43 cellular contexts compared by ENCODE assay signal in the genomic region with DNA sequence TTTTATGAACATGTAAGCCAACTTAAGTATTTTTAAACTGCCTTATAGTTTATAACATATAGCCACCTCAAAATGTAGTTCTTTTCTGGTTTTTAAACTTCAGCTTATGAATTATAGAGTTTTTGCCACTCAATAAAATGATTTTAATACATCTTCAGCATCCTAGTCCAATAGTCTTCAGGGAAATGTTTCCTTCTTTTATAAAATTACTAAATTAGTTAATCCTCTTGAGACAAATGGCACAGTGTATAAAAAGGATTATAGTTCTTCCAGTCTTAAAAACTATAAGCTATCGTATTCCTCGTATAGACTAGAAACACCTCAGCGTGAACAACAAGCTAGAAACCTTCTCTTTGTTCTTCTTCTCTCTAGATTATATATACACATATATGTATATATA. TPM values are rescaled to one million over a fixed set of nuclear protein-coding genes. Genes with fewer than 3 reads are reported as not detected.
"Had no signal": no experiment of that assay in that cellular context is flagged by ENCODE, and none has a peak within 500 bp of the region (broad histone marks: within the 10 kb centered on the region; RNA-seq: fewer than 3 reads in every experiment).

A gene (plus strand): TSS at position 301 of the 400 bp plus-strand sequence. CDS start 2,679 bp downstream, outside the sequence.

- H3K4me3 Mint-ChIP-seq: activated naive CD4-positive, alpha-beta T cell treated with anti-CD3 and anti-CD28 coated beads for 36 hours; activated naive CD4-positive, alpha-beta T cell treated with anti-CD3 and anti-CD28 coated beads, Interleukin-2, amount 10 ng/mL, durations not matched to agents 7 days and 5 days; activated naive CD4-positive, alpha-beta T cell treated with anti-CD3 and anti-CD28 coated beads, Interleukin-2, amount 50 U/mL, for 24 hours; activated naive CD8-positive, alpha-beta T cell; activated naive CD8-positive, alpha-beta T cell treated with anti-CD3 and anti-CD28 coated beads for 36 hours; activated naive CD8-positive, alpha-beta T cell treated with anti-CD3 and anti-CD28 coated beads, Interleukin-2, amount 10 ng/mL, durations not matched to agents 7 days and 5 days; activated naive CD8-positive, alpha-beta T cell treated with anti-CD3 and anti-CD28 coated beads, Interleukin-2, amount 50 U/mL, for 24 hours; activated T-cell treated with anti-CD3 and anti-CD28 coated beads, Interleukin-2, amount 50 U/mL, for 24 hours; activated T-cell treated with anti-CD3 and anti-CD28 coated beads, Interleukin-2, amount 50 U/mL, for 4 hours; activated T-cell treated with anti-CD3 and anti-CD28 coated beads, Interleukin-2, amount 50 U/mL, for 72 hours; activated T-helper 1 cell treated with anti-CD3 and anti-CD28 coated beads, Interleukin-12 subunit alpha, Interleukin-12 subunit beta, Interleukin-2, Interleukin-4 antibody, amounts not matched to agents 30 ng/mL and 10 ng/mL and 1 ng/mL, durations not matched to agents 14 hours and 24 hours and 36 hours; activated T-helper 17 cell treated with anti-CD3 and anti-CD28 coated beads, Interleukin-2, amount 50 U/mL, for 72 hours; brain; central memory CD8-positive, alpha-beta T cell had no signal

- ATAC-seq: activated naive CD4-positive, alpha-beta T cell treated with anti-CD3 and anti-CD28 coated beads, Interleukin-2, amount 50 U/mL, for 72 hours; activated naive CD8-positive, alpha-beta T cell treated with anti-CD3 and anti-CD28 coated beads, Interleukin-2, amount 50 U/mL, for 24 hours; activated T-cell treated with anti-CD3 and anti-CD28 coated beads, Interleukin-2, amount 50 U/mL, for 4 hours; activated T-cell treated with anti-CD3 and anti-CD28 coated beads, Interleukin-2, amount 50 U/mL, for 72 hours; activated T-helper 17 cell treated with anti-CD3 and anti-CD28 coated beads, Interleukin-2, amount 50 U/mL, for 72 hours; body of pancreas had no signal

- H3K36me3 ChIP-seq: adrenal gland, ascending aorta, brain microvascular endothelial cell, breast epithelium, cardiac muscle cell had no signal

- H3K9me3 Mint-ChIP-seq: activated naive CD4-positive, alpha-beta T cell treated with anti-CD3 and anti-CD28 coated beads for 36 hours; activated naive CD4-positive, alpha-beta T cell treated with anti-CD3 and anti-CD28 coated beads, Interleukin-2, amount 10 ng/mL, durations not matched to agents 7 days and 5 days; activated naive CD4-positive, alpha-beta T cell treated with anti-CD3 and anti-CD28 coated beads, Interleukin-2, amount 50 U/mL, for 24 hours; activated naive CD4-positive, alpha-beta T cell treated with anti-CD3 and anti-CD28 coated beads, Interleukin-2, amount 50 U/mL, for 72 hours; activated naive CD8-positive, alpha-beta T cell treated with anti-CD3 and anti-CD28 coated beads for 36 hours; activated naive CD8-positive, alpha-beta T cell treated with anti-CD3 and anti-CD28 coated beads, Interleukin-2, amount 10 ng/mL, durations not matched to agents 7 days and 5 days; activated naive CD8-positive, alpha-beta T cell treated with anti-CD3 and anti-CD28 coated beads, Interleukin-2, amount 50 U/mL, for 24 hours; activated T-cell treated with anti-CD3 and anti-CD28 coated beads, Interleukin-2, amount 50 U/mL, for 24 hours; activated T-cell treated with anti-CD3 and anti-CD28 coated beads, Interleukin-2, amount 50 U/mL, for 4 hours; activated T-cell treated with anti-CD3 and anti-CD28 coated beads, Interleukin-2, amount 50 U/mL, for 72 hours; activated T-helper 1 cell treated with anti-CD3 and anti-CD28 coated beads, Interleukin-12 subunit alpha, Interleukin-12 subunit beta, Interleukin-2, Interleukin-4 antibody, amounts not matched to agents 30 ng/mL and 10 ng/mL and 1 ng/mL, durations not matched to agents 14 hours and 24 hours and 36 hours; activated T-helper 17 cell treated with anti-CD3 and anti-CD28 coated beads, Interleukin-2, amount 50 U/mL, for 72 hours; activated T-helper 2 cell treated with anti-CD3 and anti-CD28 coated beads, Interferon-gamma antibody, Interleukin-2, Interleukin-4, amounts not matched to agents 10 μg/mL and 5 μg/mL and 100 μg/mL, durations not matched to agents 14 hours and 24 hours and 36 hours; central memory CD8-positive, alpha-beta T cell had no signal

- H3K27ac ChIP-seq: adrenal gland, ascending aorta, body of pancreas, brain microvascular endothelial cell, breast epithelium, cardiac muscle cell had no signal

- H3K4me3 ChIP-seq: adrenal gland, ascending aorta, body of pancreas, breast epithelium, cardiac muscle cell had no signal

- H3K36me3 Mint-ChIP-seq: activated naive CD4-positive, alpha-beta T cell treated with anti-CD3 and anti-CD28 coated beads, Interleukin-2, amount 10 ng/mL, durations not matched to agents 7 days and 5 days; activated naive CD4-positive, alpha-beta T cell treated with anti-CD3 and anti-CD28 coated beads, Interleukin-2, amount 50 U/mL, for 24 hours; activated naive CD4-positive, alpha-beta T cell treated with anti-CD3 and anti-CD28 coated beads, Interleukin-2, amount 50 U/mL, for 72 hours; activated naive CD8-positive, alpha-beta T cell; activated naive CD8-positive, alpha-beta T cell treated with anti-CD3 and anti-CD28 coated beads for 36 hours; activated naive CD8-positive, alpha-beta T cell treated with anti-CD3 and anti-CD28 coated beads, Interleukin-2, amount 10 ng/mL, durations not matched to agents 7 days and 5 days; brain had no signal

- H3K27ac Mint-ChIP-seq: activated naive CD4-positive, alpha-beta T cell treated with anti-CD3 and anti-CD28 coated beads for 36 hours; activated naive CD4-positive, alpha-beta T cell treated with anti-CD3 and anti-CD28 coated beads, Interleukin-2, amount 10 ng/mL, durations not matched to agents 7 days and 5 days; activated naive CD4-positive, alpha-beta T cell treated with anti-CD3 and anti-CD28 coated beads, Interleukin-2, amount 50 U/mL, for 24 hours; activated naive CD4-positive, alpha-beta T cell treated with anti-CD3 and anti-CD28 coated beads, Interleukin-2, amount 50 U/mL, for 72 hours; activated naive CD8-positive, alpha-beta T cell; activated naive CD8-positive, alpha-beta T cell treated with anti-CD3 and anti-CD28 coated beads for 36 hours; activated naive CD8-positive, alpha-beta T cell treated with anti-CD3 and anti-CD28 coated beads, Interleukin-2, amount 10 ng/mL, durations not matched to agents 7 days and 5 days; activated naive CD8-positive, alpha-beta T cell treated with anti-CD3 and anti-CD28 coated beads, Interleukin-2, amount 50 U/mL, for 24 hours; activated T-cell treated with anti-CD3 and anti-CD28 coated beads, Interleukin-2, amount 50 U/mL, for 24 hours; activated T-cell treated with anti-CD3 and anti-CD28 coated beads, Interleukin-2, amount 50 U/mL, for 72 hours; activated T-helper 1 cell treated with anti-CD3 and anti-CD28 coated beads, Interleukin-12 subunit alpha, Interleukin-12 subunit beta, Interleukin-2, Interleukin-4 antibody, amounts not matched to agents 30 ng/mL and 10 ng/mL and 1 ng/mL, durations not matched to agents 14 hours and 24 hours and 36 hours; activated T-helper 17 cell treated with anti-CD3 and anti-CD28 coated beads, Interleukin-2, amount 50 U/mL, for 72 hours; activated T-helper 2 cell treated with anti-CD3 and anti-CD28 coated beads, Interferon-gamma antibody, Interleukin-2, Interleukin-4, amounts not matched to agents 10 μg/mL and 5 μg/mL and 100 μg/mL, durations not matched to agents 14 hours and 24 hours and 36 hours; brain had no signal

- H3K4me1 ChIP-seq: adrenal gland, ascending aorta, body of pancreas, breast epithelium had no signal

- DNase-seq: activated effector memory CD4-positive, alpha-beta T cell treated with anti-CD3 and anti-CD28 coated beads, Interleukin-2, amount 50 U/mL, for 16 hours; activated effector memory CD4-positive, alpha-beta T cell treated with Interleukin-2 at 50 U/mL for 16 hours; activated gamma-delta T cell; activated gamma-delta T cell treated with Interleukin-2 at 50 U/mL for 16 hours; activated naive CD4-positive, alpha-beta T cell; activated naive CD4-positive, alpha-beta T cell treated with anti-CD3 and anti-CD28 coated beads for 36 hours; activated naive CD4-positive, alpha-beta T cell treated with anti-CD3 and anti-CD28 coated beads, Interleukin-2, amount 10 ng/mL, durations not matched to agents 7 days and 5 days; activated naive CD4-positive, alpha-beta T cell treated with anti-CD3 and anti-CD28 coated beads, Interleukin-2, amount 50 U/mL, for 16 hours; activated naive CD4-positive, alpha-beta T cell treated with Interleukin-2 at 50 U/mL for 16 hours; activated naive CD8-positive, alpha-beta T cell treated with anti-CD3 and anti-CD28 coated beads for 36 hours; activated naive CD8-positive, alpha-beta T cell treated with anti-CD3 and anti-CD28 coated beads, Interleukin-2, amount 10 ng/mL, durations not matched to agents 7 days and 5 days; activated naive CD8-positive, alpha-beta T cell treated with anti-CD3 and anti-CD28 coated beads, Interleukin-2, amount 50 U/mL, for 24 hours; activated T-cell treated with anti-CD3 and anti-CD28 coated beads, Interleukin-2, amount 50 U/mL, for 24 hours; activated T-cell treated with anti-CD3 and anti-CD28 coated beads, Interleukin-2, amount 50 U/mL, for 4 hours; activated T-cell treated with anti-CD3 and anti-CD28 coated beads, Interleukin-2, amount 50 U/mL, for 48 hours; activated T-cell treated with anti-CD3 and anti-CD28 coated beads, Interleukin-2, amount 50 U/mL, for 72 hours; adrenal gland; amniotic stem cell; amygdala; anterior cingulate cortex; aorta; body of pancreas; brain microvascular endothelial cell; caudate nucleus; central memory CD4-positive, alpha-beta T cell; cerebellar nuclear complex had no signal

- H3K27me3 ChIP-seq: adrenal gland, ascending aorta, body of pancreas, brain microvascular endothelial cell, breast epithelium, cardiac muscle cell had no signal

- H3K4me1 Mint-ChIP-seq: activated naive CD4-positive, alpha-beta T cell treated with anti-CD3 and anti-CD28 coated beads, Interleukin-2, amount 10 ng/mL, durations not matched to agents 7 days and 5 days; activated naive CD4-positive, alpha-beta T cell treated with anti-CD3 and anti-CD28 coated beads, Interleukin-2, amount 50 U/mL, for 24 hours; activated naive CD8-positive, alpha-beta T cell treated with anti-CD3 and anti-CD28 coated beads for 36 hours; activated naive CD8-positive, alpha-beta T cell treated with anti-CD3 and anti-CD28 coated beads, Interleukin-2, amount 10 ng/mL, durations not matched to agents 7 days and 5 days; activated naive CD8-positive, alpha-beta T cell treated with anti-CD3 and anti-CD28 coated beads, Interleukin-2, amount 50 U/mL, for 24 hours; activated T-helper 17 cell treated with anti-CD3 and anti-CD28 coated beads, Interleukin-2, amount 50 U/mL, for 72 hours; brain; central memory CD8-positive, alpha-beta T cell had no signal

RNA-seq across cellular contexts. Expression of the gene that starts here (rescaled TPM):
- total RNA-seq: activated naive CD4-positive, alpha-beta T cell treated with anti-CD3 and anti-CD28 coated beads for 36 hours; activated naive CD4-positive, alpha-beta T cell treated with anti-CD3 and anti-CD28 coated beads, Interleukin-2, amount 50 U/mL, for 72 hours; activated naive CD8-positive, alpha-beta T cell treated with anti-CD3 and anti-CD28 coated beads for 36 hours; activated naive CD8-positive, alpha-beta T cell treated with anti-CD3 and anti-CD28 coated beads, Interleukin-2, amount 10 ng/mL, durations not matched to agents 7 days and 5 days; activated T-cell treated with anti-CD3 and anti-CD28 coated beads, Interleukin-2, amount 50 U/mL, for 4 hours; activated T-cell treated with anti-CD3 and anti-CD28 coated beads, Interleukin-2, amount 50 U/mL, for 72 hours; activated T-helper 1 cell treated with anti-CD3 and anti-CD28 coated beads, Interleukin-12 subunit alpha, Interleukin-12 subunit beta, Interleukin-2, Interleukin-4 antibody, amounts not matched to agents 30 ng/mL and 10 ng/mL and 1 ng/mL, durations not matched to agents 14 hours and 24 hours and 36 hours; activated T-helper 17 cell treated with anti-CD3 and anti-CD28 coated beads, Interleukin-2, amount 50 U/mL, for 72 hours; activated T-helper 2 cell treated with anti-CD3 and anti-CD28 coated beads, Interferon-gamma antibody, Interleukin-2, Interleukin-4, amounts not matched to agents 10 μg/mL and 5 μg/mL and 100 μg/mL, durations not matched to agents 14 hours and 24 hours and 36 hours; adrenal gland; aorta; ascending aorta; astrocyte; body of pancreas; breast epithelium; bronchial epithelial cell; cardiac muscle cell; cardiac septum; cerebellum; chondrocyte had no signal
- polyA plus RNA-seq: adipose tissue, adrenal gland, aorta, cardiac muscle cell had no signal
